In genomic region chr4:182975806-182976205, GRCh38 we compare ENCODE assay signal across 8 cellular contexts. TPM values are rescaled to one million over a fixed set of nuclear protein-coding genes. Genes with fewer than 3 reads are reported as not detected.
DNase-seq lines count a peak whose midpoint lies in the region; ATAC-seq, FAIRE-seq and TF ChIP-seq lines count a peak whose summit lies in the region.

No MANE protein-coding gene starts in this region.

- in situ Hi-C loops in Caki2 (cut with HindIII; ENCODE audit: low pct_unique_long_range_greater_than_20kb, low sequenced_read_pairs), result no loop called here
- in situ Hi-C loops in brain microvascular endothelial cell (cut with HindIII; ENCODE audit: low pct_ligation_motif_present, low sequenced_read_pairs), result no loop called here

- WGBS in lower leg skin, 2 donors, result 6 to 16% methylated on average over 3 of the region's 3 CpGs

- no peaks in the 10 kb centered on the region for H3K36me3 ChIP-seq in brain microvascular endothelial cell (replicated peaks)

- FAIRE-seq in urothelium cell line (lab: Jason Lieb, UNC), result peak; percentile 68

- DNase-seq in Caki2 (ENCODE audit: low read depth), result peak; percentile 69
- peak; percentile 90 for DNase-seq in brain microvascular endothelial cell
- peak; percentile 68 for DNase-seq in urothelium cell line (ENCODE audit: low spot score)
- no peak for DNase-seq in NCI-H510A (lab: John Stamatoyannopoulos, UW)
- DNase-seq in lower leg skin (ENCODE audit: low spot score in 2 of 2), result no peak

- intact Hi-C loops in lower leg skin (cut with DNase I; ENCODE audit: low total_unique reads), result no loop called here

- no peak for TF ChIP-seq POLR2A in lower leg skin (IDR thresholded peaks at IDR 0.05)

- H3K27me3 ChIP-seq in brain microvascular endothelial cell (replicated peaks), result no peaks in the 10 kb centered on the region

- TF ChIP-seq CTCF in brain microvascular endothelial cell (IDR thresholded peaks at IDR 0.05; ENCODE audit: low read depth, low read length, missing control alignments), result no peak
- no peak for TF ChIP-seq CTCF in lower leg skin (IDR thresholded peaks at IDR 0.05)

- peak overlapping the region; percentile 36 for H3K27ac ChIP-seq in brain microvascular endothelial cell

- H3K4me3 ChIP-seq in brain microvascular endothelial cell (ENCODE audit: low read depth, low read length) (no peak overlapping the region), lower leg skin (ENCODE audit: low read depth, poor library complexity, severe bottlenecking) (no peak overlapping the region)

- ATAC-seq in GM21367 (IDR thresholded peaks at IDR 0.05; ENCODE audit: unreplicated experiment) (peak; percentile 57), HG03575 (IDR thresholded peaks at IDR 0.05; ENCODE audit: extremely low read depth, insufficient number of reproducible peaks, low FRiP score, unreplicated experiment) (peak; percentile 69), GM21526 (IDR thresholded peaks at IDR 0.05; ENCODE audit: low FRiP score, unreplicated experiment) (no peak)

RNA-seq across cellular contexts. Expression of gene DCTD, which starts 58.6 kb away (rescaled TPM):
- 159 and 160 TPM in 2 replicates for total RNA-seq in Caki2 (2014; rRNA removed; shearing (Covaris generic); ENCODE audit: low replicate concordance)
- total RNA-seq in lower leg skin, result 10 to 100 TPM; 27.7 to 52.4 (median 35.4) TPM

Comparison
In these comparisons a context has a peak if more than half of its experiments do, and no peak if none do; other contexts are left out.
1. DNase-seq: peak in Caki2 (single experiment), brain microvascular endothelial cell (single experiment) and urothelium cell line (single experiment); none in NCI-H510A (single experiment) and lower leg skin (0 of 2).